17 cellular contexts compared by ENCODE assay signal in the genomic region with DNA sequence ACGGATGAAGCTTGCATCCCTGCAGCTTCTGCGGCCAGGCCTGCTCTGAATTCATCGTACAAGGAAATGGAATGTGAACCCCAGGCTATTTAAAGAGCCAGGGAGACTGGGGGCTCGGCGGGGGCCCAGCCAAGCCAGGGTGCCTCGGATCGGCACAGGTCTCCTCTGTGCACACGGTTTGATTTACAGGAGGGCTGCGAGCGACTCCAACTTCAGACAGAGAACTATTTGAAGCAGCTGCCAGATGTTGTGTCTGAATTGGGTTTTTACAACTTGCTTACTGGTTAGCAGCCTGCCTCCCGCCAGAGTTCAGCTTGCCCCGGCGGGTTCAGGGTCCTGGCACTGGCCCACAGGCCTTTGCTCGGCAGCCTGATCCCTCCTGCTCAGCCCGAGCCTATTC.
DNase-seq lines count a peak whose midpoint lies in the region; ATAC-seq, FAIRE-seq and TF ChIP-seq lines count a peak whose summit lies in the region.
"Had no signal": no experiment of that assay in that cellular context is flagged by ENCODE, and none has a peak within 500 bp of the region (broad histone marks: within the 10 kb centered on the region; RNA-seq: fewer than 3 reads in every experiment).

No MANE protein-coding gene starts in this region.

- H3K9ac ChIP-seq in kidney (ENCODE audit: low read length in 2 of 2) (no peak overlapping the region), rectal smooth muscle tissue (ENCODE audit: low read length) (no peak overlapping the region)

- intact Hi-C loops in kidney (cut with DNase I) (no loop called here), vagina (cut with DNase I) (loop anchor here (2.0 to 5.0 kb wide), 2 partner anchors 36 to 83 kb away; a partner anchor contains a TSS)

- no peak for FAIRE-seq in kidney (lab: Jason Lieb, UNC)
- FAIRE-seq: pancreas, TTC549 had no signal

- no peak for TF ChIP-seq POLR2A in vagina (IDR thresholded peaks at IDR 0.05)

- H3K4me1 ChIP-seq in kidney (ENCODE audit: control insufficient read depth in 1 of 2, insufficient read depth in 1 of 2, low read depth in 1 of 2, low read length in 2 of 2) (peaks cover 0 to 14% of the 10 kb centered on the region in 2 donors), rectal smooth muscle tissue (ENCODE audit: control insufficient read depth, insufficient read depth, low read length) (peaks cover 61% of the 10 kb centered on the region), vagina (peaks cover 62% of the 10 kb centered on the region)
- H3K4me1 ChIP-seq: pancreas had no signal

- H3K36me3 ChIP-seq in kidney (ENCODE audit: control insufficient read depth in 1 of 2, insufficient read depth in 2 of 2, low read length in 2 of 2), result no peaks in the 10 kb centered on the region
- no peaks in the 10 kb centered on the region for H3K36me3 ChIP-seq in rectal smooth muscle tissue (ENCODE audit: control insufficient read depth, insufficient read depth, low read length)
- H3K36me3 ChIP-seq in vagina, result no peaks in the 10 kb centered on the region
- H3K36me3 ChIP-seq: pancreas had no signal

- H3K27me3 ChIP-seq in rectal smooth muscle tissue (ENCODE audit: control insufficient read depth, insufficient read depth, low read length), result no peaks in the 10 kb centered on the region
- H3K27me3 ChIP-seq in vagina, result no peaks in the 10 kb centered on the region
- H3K27me3 ChIP-seq: pancreas had no signal

- no peak for ATAC-seq in HG03520 (IDR thresholded peaks at IDR 0.05; ENCODE audit: unreplicated experiment)
- ATAC-seq: activated CD8-positive, alpha-beta memory T cell treated with anti-CD3 and anti-CD28 coated beads, Interleukin-2, amount 10 ng/mL, durations not matched to agents 7 days and 5 days had no signal

- TF ChIP-seq CTCF in kidney (IDR thresholded peaks at IDR 0.05; ENCODE audit: borderline replicate concordance, extremely low read depth, insufficient read depth), result no peak
- no peak for TF ChIP-seq CTCF in vagina (IDR thresholded peaks at IDR 0.05)

- H3K27ac ChIP-seq in kidney (ENCODE audit: low read depth in 2 of 2, low read length in 2 of 2), result peak overlapping the region; percentile 71 to 84
- peak overlapping the region; percentile 92 for H3K27ac ChIP-seq in rectal smooth muscle tissue (ENCODE audit: low read depth, low read length)
- peak overlapping the region; percentile 87 for H3K27ac ChIP-seq in vagina
- H3K27ac ChIP-seq: 22Rv1 had no signal

- DNase-seq in DMS 273 (lab: John Stamatoyannopoulos, UW; ENCODE audit: unreplicated experiment), result peak; percentile 38
- DNase-seq in DMS 273 treated with DMSO at 0.1 percent for 48 hours (lab: John Stamatoyannopoulos, UW), result no peak
- peak; percentile 92 for DNase-seq in kidney
- DNase-seq in vagina (ENCODE audit: extremely low spot score in 2 of 2), result no peak
- no peak for DNase-seq in SHP77 (lab: John Stamatoyannopoulos, UW)
- no peak for DNase-seq in AML-193 (lab: John Stamatoyannopoulos, UW)
- DNase-seq: activated CD8-positive, alpha-beta memory T cell treated with anti-CD3 and anti-CD28 coated beads, Interleukin-2, amount 10 ng/mL, durations not matched to agents 7 days and 5 days; KBM-7; NCI-H748 treated with DMSO at 0.1 percent for 48 hours; pancreas; SIG-M5; stimulated activated CD4-positive, alpha-beta T cell treated with anti-CD3 and anti-CD28 coated beads, Interleukin-4, amount 100 ng/mL, for 24 hours; stimulated activated naive CD4-positive, alpha-beta T cell had no signal

- H3K9me3 ChIP-seq in kidney (ENCODE audit: control insufficient read depth in 1 of 2, low read length in 2 of 2), result no peaks in the 10 kb centered on the region
- H3K9me3 ChIP-seq in vagina, result no peaks in the 10 kb centered on the region
- H3K9me3 ChIP-seq: pancreas had no signal

- H3K4me3 ChIP-seq in kidney (ENCODE audit: low read length in 2 of 2) (no peak overlapping the region), rectal smooth muscle tissue (ENCODE audit: low read length) (no peak overlapping the region), vagina (no peak overlapping the region)
- H3K4me3 ChIP-seq: pancreas had no signal

Comparison
In these comparisons a context has a peak if more than half of its experiments do, and no peak if none do; other contexts are left out.
1. DNase-seq: peak in DMS 273 (single experiment) and kidney (single experiment); none in DMS 273 treated with DMSO at 0.1 percent for 48 hours (single experiment), vagina (0 of 2), SHP77 (0 of 2) and AML-193 (0 of 2).
2. Peak in every context shown above with its lines, with median percentiles within 50 percentile points of each other: H3K27ac ChIP-seq.